ENCODE assay signal across 8 cellular contexts in genomic region chr11:66222358-66223149, GRCh38. TPM values are rescaled to one million over a fixed set of nuclear protein-coding genes. Genes with fewer than 3 reads are reported as not detected.
DNase-seq lines count a peak whose midpoint lies in the region; ATAC-seq lines count a peak whose summit lies in the region.

No MANE protein-coding gene starts in this region.

- intact Hi-C loops in cardiac septum (cut with DNase I) = loop anchor here (1.0 kb wide), 1 partner anchor 36 kb away; no protein-coding TSS in a partner anchor

- ATAC-seq in GM18499 (IDR thresholded peaks at IDR 0.05; ENCODE audit: insufficient read depth, unreplicated experiment) (peak; percentile 59), HG02885 (IDR thresholded peaks at IDR 0.05; ENCODE audit: poor library complexity, unreplicated experiment) (peak; percentile 90)

- DNase-seq in NCI-H146 treated with DMSO at 0.1 percent for 48 hours (lab: John Stamatoyannopoulos, UW; ENCODE audit: unreplicated experiment) (peak; percentile 84), SW480 (ENCODE audit: low spot score) (peak; percentile 91), cardiac septum (ENCODE audit: low spot score) (peak; percentile 95), pulmonary artery endothelial cell (ENCODE audit: low read depth, low spot score) (peak; percentile 63), cortex of kidney (lab: John Stamatoyannopoulos, UW) (no peak)
- DNase-seq in activated naive CD8-positive, alpha-beta T cell treated with anti-CD3 and anti-CD28 coated beads, Interleukin-2, amount 50 U/mL, for 16 hours (ENCODE audit: low read depth, low spot score) = peak; percentile 84

RNA-seq across cellular contexts. Expression of gene KLC2, which starts 34.9 kb away (rescaled TPM):
- 43.5 TPM for total RNA-seq in cardiac septum
- 12.0 and 12.1 TPM in 2 replicates for total RNA-seq in pulmonary artery endothelial cell

RNA-seq across cellular contexts. Expression of gene RAB1B, which starts 45.9 kb away (rescaled TPM):
- 124 TPM for total RNA-seq in cardiac septum
- 79.5 and 83.3 TPM in 2 replicates for total RNA-seq in pulmonary artery endothelial cell

RNA-seq across cellular contexts. Expression of gene CNIH2, which starts 55.4 kb away (rescaled TPM):
- 0.22 TPM for total RNA-seq in cardiac septum
- total RNA-seq in pulmonary artery endothelial cell = 0.04 and 0.07 TPM in 2 replicates
